In the genomic region with DNA sequence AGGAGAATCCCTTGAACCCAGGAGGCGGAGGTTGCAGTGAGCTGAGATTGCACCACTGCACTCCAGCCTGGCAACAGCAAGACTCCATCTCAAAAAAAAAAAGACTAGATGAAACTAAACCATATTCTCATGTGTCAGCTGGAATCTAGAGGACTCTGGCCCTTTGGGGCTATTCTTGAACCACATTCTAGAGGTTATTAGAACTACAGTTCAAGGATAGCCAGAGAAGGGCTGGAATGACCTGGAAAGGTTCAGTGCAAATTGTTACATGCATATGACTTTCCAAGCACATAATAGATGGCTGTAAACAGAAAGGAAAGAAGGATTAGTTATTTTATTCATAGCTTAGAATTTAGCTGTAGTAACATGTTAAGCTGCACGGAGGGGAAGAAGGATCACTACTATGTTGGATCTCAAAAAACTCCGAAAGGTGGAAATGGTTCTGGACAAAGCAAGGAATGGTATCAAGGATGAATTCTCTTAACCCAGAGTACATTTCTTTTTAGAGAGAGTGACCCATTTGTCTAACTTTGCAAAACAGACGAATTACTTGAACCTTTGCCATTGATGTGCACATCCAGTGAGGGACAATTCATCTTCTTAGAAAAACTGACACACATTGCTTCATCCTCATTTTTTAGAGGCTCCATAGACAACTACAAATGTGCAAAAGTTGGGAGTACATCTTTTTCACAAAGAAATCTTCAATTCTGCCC, we compare ENCODE assay signal across 18 cellular contexts.
A peak's percentile ranks its signal among the peaks of the same experiment; 100 is the strongest.
DNase-seq lines count a peak whose midpoint lies in the region; ATAC-seq and TF ChIP-seq lines count a peak whose summit lies in the region.
"Had no signal": no experiment of that assay in that cellular context is flagged by ENCODE, and none has a peak within 500 bp of the region (broad histone marks: within the 10 kb centered on the region; RNA-seq: fewer than 3 reads in every experiment).

No MANE protein-coding gene starts in this region.

- no peak for TF ChIP-seq CTCF in right atrium auricular region (IDR thresholded peaks at IDR 0.05)
- no peak for TF ChIP-seq CTCF in esophagus muscularis mucosa (IDR thresholded peaks at IDR 0.05)
- no peak for TF ChIP-seq CTCF in vagina (IDR thresholded peaks at IDR 0.05)

- H3K4me1 ChIP-seq in right atrium auricular region (peaks cover 0 to 22% of the 10 kb centered on the region in 2 donors), esophagus muscularis mucosa (peaks cover 22 to 54% (median 46%) of the 10 kb centered on the region in 4 donors), vagina (peaks cover 29% of the 10 kb centered on the region)

- peak; percentile 28 for ATAC-seq in left ventricle myocardium superior

- H3K9me3 ChIP-seq in right atrium auricular region (no peaks in the 10 kb centered on the region), esophagus muscularis mucosa (no peaks in the 10 kb centered on the region), vagina (no peaks in the 10 kb centered on the region)
- H3K9me3 ChIP-seq: prostate gland had no signal

- H3K27me3 ChIP-seq in right atrium auricular region: no peaks in the 10 kb centered on the region
- no peaks in the 10 kb centered on the region for H3K27me3 ChIP-seq in esophagus muscularis mucosa
- H3K27me3 ChIP-seq in vagina: no peaks in the 10 kb centered on the region
- H3K27me3 ChIP-seq: cardiac muscle cell, hepatocyte had no signal

- TF ChIP-seq EP300 in esophagus muscularis mucosa (IDR thresholded peaks at IDR 0.05): no peak

- H3K4me3 ChIP-seq in right atrium auricular region (no peak overlapping the region), esophagus muscularis mucosa (no peak overlapping the region), vagina (no peak overlapping the region)
- H3K4me3 ChIP-seq: cardiac muscle cell, hepatocyte, prostate gland had no signal

- no peak overlapping the region for H3K27ac Mint-ChIP-seq in activated CD4-positive, alpha-beta memory T cell treated with anti-CD3 and anti-CD28 coated beads, Interleukin-2, amount 10 ng/mL, durations not matched to agents 7 days and 5 days

- CTCF ChIA-PET in activated CD4-positive, alpha-beta memory T cell treated with anti-CD3 and anti-CD28 coated beads, Interleukin-2, amount 10 ng/mL, durations not matched to agents 7 days and 5 days (lab: Charles Lee): no interaction called here

- intact Hi-C loops in left ventricle myocardium superior (cut with micrococcal nuclease): no loop called here
- intact Hi-C loops in esophagus muscularis mucosa (cut with DNase I): no loop called here
- intact Hi-C loops in vagina (cut with DNase I): no loop called here

- DNase-seq in left ventricle myocardium superior (no peak), right atrium auricular region (ENCODE audit: low spot score) (no peak), esophagus muscularis mucosa (ENCODE audit: extremely low spot score) (no peak), midbrain (lab: John Stamatoyannopoulos, UW) (peak; percentile 28), vagina (ENCODE audit: extremely low spot score in 2 of 2) (no peak), SKM-1 treated with dmso at 0.1 percent for 144 hours (lab: John Stamatoyannopoulos, UW; ENCODE audit: unreplicated experiment) (no peak), HUDEP-2 (lab: John Stamatoyannopoulos, UW; ENCODE audit: unreplicated experiment in 76 of 76) (no peak)
- DNase-seq in activated CD4-positive, alpha-beta memory T cell treated with anti-CD3 and anti-CD28 coated beads, Interleukin-2, amount 10 ng/mL, durations not matched to agents 7 days and 5 days: no peak
- DNase-seq: activated naive CD8-positive, alpha-beta T cell treated with anti-CD3 and anti-CD28 coated beads for 36 hours; C1 segment of cervical spinal cord; DMS153; H7; NCI-H1436 treated with DMSO at 0.1 percent for 48 hours; NCI-H2171; T-helper 9 cell had no signal

- peaks cover 17% of the 10 kb centered on the region for H3K4me1 Mint-ChIP-seq in activated CD4-positive, alpha-beta memory T cell treated with anti-CD3 and anti-CD28 coated beads, Interleukin-2, amount 10 ng/mL, durations not matched to agents 7 days and 5 days

- POLR2A ChIA-PET in activated CD4-positive, alpha-beta memory T cell treated with anti-CD3 and anti-CD28 coated beads, Interleukin-2, amount 10 ng/mL, durations not matched to agents 7 days and 5 days (lab: Charles Lee): no interaction called here

- H3K4me3 Mint-ChIP-seq in activated CD4-positive, alpha-beta memory T cell treated with anti-CD3 and anti-CD28 coated beads, Interleukin-2, amount 10 ng/mL, durations not matched to agents 7 days and 5 days: no peak overlapping the region
- H3K4me3 Mint-ChIP-seq: activated naive CD8-positive, alpha-beta T cell treated with anti-CD3 and anti-CD28 coated beads for 36 hours had no signal

- TF ChIP-seq POLR2A in esophagus muscularis mucosa (IDR thresholded peaks at IDR 0.05; ENCODE audit: low read depth) (no peak), vagina (IDR thresholded peaks at IDR 0.05) (no peak)

- H3K27ac ChIP-seq in right atrium auricular region: no peak overlapping the region
- peak overlapping the region; percentile 41 to 59 (median 46) for H3K27ac ChIP-seq in esophagus muscularis mucosa (replicated peaks in 1 of 4)
- H3K27ac ChIP-seq in vagina: peak overlapping the region; percentile 30
- H3K27ac ChIP-seq: cardiac muscle cell, hepatocyte, prostate gland had no signal

- WGBS in esophagus muscularis mucosa: 66% methylated on average over 4 of the region's 4 CpGs

- no peaks in the 10 kb centered on the region for H3K9me3 Mint-ChIP-seq in activated CD4-positive, alpha-beta memory T cell treated with anti-CD3 and anti-CD28 coated beads, Interleukin-2, amount 10 ng/mL, durations not matched to agents 7 days and 5 days
- H3K9me3 Mint-ChIP-seq: activated naive CD8-positive, alpha-beta T cell treated with anti-CD3 and anti-CD28 coated beads for 36 hours had no signal

- H3K27me3 Mint-ChIP-seq in activated CD4-positive, alpha-beta memory T cell treated with anti-CD3 and anti-CD28 coated beads, Interleukin-2, amount 10 ng/mL, durations not matched to agents 7 days and 5 days: no peaks in the 10 kb centered on the region
- H3K27me3 Mint-ChIP-seq: activated naive CD8-positive, alpha-beta T cell treated with anti-CD3 and anti-CD28 coated beads for 36 hours had no signal

- H3K36me3 Mint-ChIP-seq in activated CD4-positive, alpha-beta memory T cell treated with anti-CD3 and anti-CD28 coated beads, Interleukin-2, amount 10 ng/mL, durations not matched to agents 7 days and 5 days (ENCODE audit: low read depth): peaks cover 7% of the 10 kb centered on the region

- H3K36me3 ChIP-seq in right atrium auricular region (peaks cover 14% of the 10 kb centered on the region), esophagus muscularis mucosa (peaks cover 0 to 32% (median 10%) of the 10 kb centered on the region in 4 donors), vagina (peaks cover 0 to 9% of the 10 kb centered on the region in 2 donors)
- H3K36me3 ChIP-seq: prostate gland had no signal

Comparison
In these comparisons a context has a peak if more than half of its experiments do, and no peak if none do; other contexts are left out.
1. H3K27ac ChIP-seq: peak in esophagus muscularis mucosa (4 of 4) and vagina (single experiment); none in right atrium auricular region (0 of 2).